13 cellular contexts compared by ENCODE assay signal in genomic region chr1:15963363-15963967, GRCh38. TPM values are rescaled to one million over a fixed set of nuclear protein-coding genes. Genes with fewer than 3 reads are reported as not detected.
DNase-seq lines count a peak whose midpoint lies in the region; ATAC-seq, FAIRE-seq and TF ChIP-seq lines count a peak whose summit lies in the region.
"Had no signal": no experiment of that assay in that cellular context is flagged by ENCODE, and none has a peak within 500 bp of the region (broad histone marks: within the 10 kb centered on the region; RNA-seq: fewer than 3 reads in every experiment).

No MANE protein-coding gene starts in this region.

- intact Hi-C loops in CD4-positive, alpha-beta memory T cell (cut with micrococcal nuclease), result no loop called here
- intact Hi-C loops in naive thymus-derived CD4-positive, alpha-beta T cell (cut with micrococcal nuclease), result no loop called here

- H3K36me3 Mint-ChIP-seq in CD4-positive, alpha-beta memory T cell, result peaks cover 10 to 19% of the 10 kb centered on the region in 2 donors
- H3K36me3 Mint-ChIP-seq in activated naive CD8-positive, alpha-beta T cell treated with anti-CD3 and anti-CD28 coated beads for 36 hours, result peaks cover 51% of the 10 kb centered on the region
- H3K36me3 Mint-ChIP-seq in naive thymus-derived CD4-positive, alpha-beta T cell, result peaks cover 0 to 28% (median 7%) of the 10 kb centered on the region in 5 donors

- H3K36me3 ChIP-seq in CD4-positive, alpha-beta memory T cell (ENCODE audit: insufficient read depth, low read length), result peaks cover 3% of the 10 kb centered on the region
- peaks cover 0 to 19% (median 2%) of the 10 kb centered on the region in 3 experiments for H3K36me3 ChIP-seq in naive thymus-derived CD4-positive, alpha-beta T cell (ENCODE audit: control insufficient read depth in 2 of 3, insufficient read depth in 3 of 3, low read length in 3 of 3)

- no peaks in the 10 kb centered on the region for H3K9me3 Mint-ChIP-seq in CD4-positive, alpha-beta memory T cell
- H3K9me3 Mint-ChIP-seq in activated naive CD8-positive, alpha-beta T cell treated with anti-CD3 and anti-CD28 coated beads for 36 hours, result peaks cover 11% of the 10 kb centered on the region
- H3K9me3 Mint-ChIP-seq in naive thymus-derived CD4-positive, alpha-beta T cell, result no peaks in the 10 kb centered on the region
- H3K9me3 Mint-ChIP-seq: dendritic cell treated with granulocyte-macrophage colony-stimulating factor and Interleukin-4, amounts not matched to agents 40 ng/mL and 50 ng/mL, for 4 days had no signal

- POLR2A ChIA-PET in CD4-positive, alpha-beta memory T cell (lab: Charles Lee; ENCODE audit: partially characterized antibody), result interaction anchor here (1.8 kb wide), 1 partner anchor 12 kb away, joined by 10 read pairs; the partner anchor contains the start of gene ZBTB17
- POLR2A ChIA-PET in naive thymus-derived CD4-positive, alpha-beta T cell (lab: Charles Lee), result no interaction called here

- peak; percentile 69 for FAIRE-seq in GM18507 (lab: Jason Lieb, UNC)

- H3K4me3 ChIP-seq in CD4-positive, alpha-beta memory T cell (ENCODE audit: low read length in 2 of 2), result no peak overlapping the region
- no peak overlapping the region for H3K4me3 ChIP-seq in naive thymus-derived CD4-positive, alpha-beta T cell (ENCODE audit: low read length)

- no peak for DNase-seq in CD4-positive, alpha-beta memory T cell
- DNase-seq in GM18507 (ENCODE audit: extremely low spot score, insufficient read length, low read depth) (no peak), GM20000 (ENCODE audit: low spot score) (no peak)
- no peak for DNase-seq in activated naive CD8-positive, alpha-beta T cell treated with anti-CD3 and anti-CD28 coated beads for 36 hours
- no peak for DNase-seq in naive thymus-derived CD4-positive, alpha-beta T cell
- DNase-seq in NK-92 treated with Interleukin-12 subunit alpha and Interleukin-12 subunit beta, amount 100 ng/mL, for 24 hours (lab: John Stamatoyannopoulos, UW), result no peak
- DNase-seq: H7, NCI-H1092, NCI-H446 treated with DMSO at 0.1 percent for 48 hours had no signal

- peak overlapping the region; percentile 7 for H3K27ac ChIP-seq in CD4-positive, alpha-beta memory T cell (ENCODE audit: low read depth, low read length)
- H3K27ac ChIP-seq in naive thymus-derived CD4-positive, alpha-beta T cell (ENCODE audit: low read depth, low read length), result no peak overlapping the region

- ATAC-seq in naive thymus-derived CD4-positive, alpha-beta T cell, result no peak
- no peak for ATAC-seq in GM21825 (IDR thresholded peaks at IDR 0.05; ENCODE audit: unreplicated experiment)

- H3K27ac Mint-ChIP-seq in CD4-positive, alpha-beta memory T cell, result peak overlapping the region; percentile 42 to 83 (median 60)
- peak overlapping the region; percentile 100 for H3K27ac Mint-ChIP-seq in activated naive CD8-positive, alpha-beta T cell treated with anti-CD3 and anti-CD28 coated beads for 36 hours
- H3K27ac Mint-ChIP-seq in naive thymus-derived CD4-positive, alpha-beta T cell, result peak overlapping the region in 6 of 9 donors; percentile 5 to 79 (median 44)

- H3K4me1 Mint-ChIP-seq in CD4-positive, alpha-beta memory T cell, result peaks cover 46 to 88% (median 64%) of the 10 kb centered on the region in 4 donors
- H3K4me1 Mint-ChIP-seq in activated naive CD8-positive, alpha-beta T cell treated with anti-CD3 and anti-CD28 coated beads for 36 hours, result peaks cover 96% of the 10 kb centered on the region
- peaks cover 45 to 88% (median 81%) of the 10 kb centered on the region in 7 donors for H3K4me1 Mint-ChIP-seq in naive thymus-derived CD4-positive, alpha-beta T cell

- no peak for TF ChIP-seq CTCF in GM20000 (IDR thresholded peaks at IDR 0.05; ENCODE audit: extremely low read depth, missing control alignments)

- H3K27me3 ChIP-seq in CD4-positive, alpha-beta memory T cell (ENCODE audit: insufficient read depth, low read length), result no peaks in the 10 kb centered on the region
- H3K27me3 ChIP-seq in naive thymus-derived CD4-positive, alpha-beta T cell (ENCODE audit: control insufficient read depth in 2 of 2, insufficient read depth in 2 of 2, low read length in 2 of 2), result no peaks in the 10 kb centered on the region

- CTCF ChIA-PET in CD4-positive, alpha-beta memory T cell (lab: Charles Lee; ENCODE audit: partially characterized antibody), result interaction anchor here (2.5 kb wide), 1 partner anchor 13 kb away, joined by 10 read pairs; the partner anchor contains the start of gene ZBTB17
- CTCF ChIA-PET in naive thymus-derived CD4-positive, alpha-beta T cell (lab: Charles Lee), result no interaction called here

- H3K4me1 ChIP-seq in CD4-positive, alpha-beta memory T cell (ENCODE audit: insufficient read depth, low read length), result peaks cover 56% of the 10 kb centered on the region
- H3K4me1 ChIP-seq in naive thymus-derived CD4-positive, alpha-beta T cell (ENCODE audit: control insufficient read depth in 2 of 2, insufficient read depth in 2 of 2, low read length in 2 of 2), result peaks cover 13 to 17% of the 10 kb centered on the region in 2 donors

- H3K4me3 Mint-ChIP-seq in CD4-positive, alpha-beta memory T cell, result peak overlapping the region; percentile 2 to 77 (median 60)
- peak overlapping the region; percentile 63 for H3K4me3 Mint-ChIP-seq in activated naive CD8-positive, alpha-beta T cell treated with anti-CD3 and anti-CD28 coated beads for 36 hours
- H3K4me3 Mint-ChIP-seq in naive thymus-derived CD4-positive, alpha-beta T cell, result peak overlapping the region in 2 of 10 donors; percentile 16 to 38
- H3K4me3 Mint-ChIP-seq: dendritic cell treated with granulocyte-macrophage colony-stimulating factor and Interleukin-4, amounts not matched to agents 40 ng/mL and 50 ng/mL, for 4 days had no signal

- H3K27me3 Mint-ChIP-seq in CD4-positive, alpha-beta memory T cell, result no peaks in the 10 kb centered on the region
- H3K27me3 Mint-ChIP-seq in activated naive CD8-positive, alpha-beta T cell treated with anti-CD3 and anti-CD28 coated beads for 36 hours, result no peaks in the 10 kb centered on the region
- H3K27me3 Mint-ChIP-seq in naive thymus-derived CD4-positive, alpha-beta T cell, result no peaks in the 10 kb centered on the region
- H3K27me3 Mint-ChIP-seq: dendritic cell treated with granulocyte-macrophage colony-stimulating factor and Interleukin-4, amounts not matched to agents 40 ng/mL and 50 ng/mL, for 4 days had no signal

- no peaks in the 10 kb centered on the region for H3K9me3 ChIP-seq in CD4-positive, alpha-beta memory T cell (ENCODE audit: control insufficient read depth in 1 of 2, low read length in 2 of 2)
- no peaks in the 10 kb centered on the region for H3K9me3 ChIP-seq in naive thymus-derived CD4-positive, alpha-beta T cell (ENCODE audit: control insufficient read depth in 2 of 3, low read length in 3 of 3)

RNA-seq across cellular contexts. Expression of gene ZBTB17, which starts 12.4 kb away (rescaled TPM):
- total RNA-seq in CD4-positive, alpha-beta memory T cell, result 10 to 100 TPM; 52.6 to 61.0 TPM
- 10 to 100 TPM in 1 of 2 donors, 1 to 10 TPM in 1; 5.2 to 24.3 TPM for polyA plus RNA-seq in CD4-positive, alpha-beta memory T cell
- total RNA-seq in activated naive CD8-positive, alpha-beta T cell treated with anti-CD3 and anti-CD28 coated beads for 36 hours, result 10 to 100 TPM; 52.3 to 56.1 TPM
- total RNA-seq in naive thymus-derived CD4-positive, alpha-beta T cell, result 10 to 100 TPM; 47.3 to 85.1 (median 65.0) TPM
- polyA plus RNA-seq in naive thymus-derived CD4-positive, alpha-beta T cell, result 10 to 100 TPM; 11.2 to 33.7 TPM

RNA-seq across cellular contexts. Expression of gene SRARP, which starts 40.6 kb away (rescaled TPM):
- not detected for total RNA-seq in CD4-positive, alpha-beta memory T cell
- polyA plus RNA-seq in CD4-positive, alpha-beta memory T cell, result not detected
- total RNA-seq in activated naive CD8-positive, alpha-beta T cell treated with anti-CD3 and anti-CD28 coated beads for 36 hours, result not detected
- not detected for total RNA-seq in naive thymus-derived CD4-positive, alpha-beta T cell
- not detected for polyA plus RNA-seq in naive thymus-derived CD4-positive, alpha-beta T cell
- total RNA-seq: mononuclear cell, subcutaneous adipose tissue had no signal

RNA-seq across cellular contexts. Expression of gene HSPB7, which starts 54.4 kb away (rescaled TPM):
- total RNA-seq in CD4-positive, alpha-beta memory T cell, result not detected
- not detected for polyA plus RNA-seq in CD4-positive, alpha-beta memory T cell
- total RNA-seq in activated naive CD8-positive, alpha-beta T cell treated with anti-CD3 and anti-CD28 coated beads for 36 hours, result not detected
- not detected for total RNA-seq in naive thymus-derived CD4-positive, alpha-beta T cell
- polyA plus RNA-seq in naive thymus-derived CD4-positive, alpha-beta T cell, result not detected
- total RNA-seq: mononuclear cell had no signal

RNA-seq across cellular contexts. Expression of gene CLCNKA, which starts 58.4 kb away (rescaled TPM):
- total RNA-seq in CD4-positive, alpha-beta memory T cell, result not detected
- not detected for polyA plus RNA-seq in CD4-positive, alpha-beta memory T cell
- total RNA-seq in activated naive CD8-positive, alpha-beta T cell treated with anti-CD3 and anti-CD28 coated beads for 36 hours, result not detected
- total RNA-seq in naive thymus-derived CD4-positive, alpha-beta T cell, result not detected
- polyA plus RNA-seq in naive thymus-derived CD4-positive, alpha-beta T cell, result not detected
- total RNA-seq: mononuclear cell had no signal

Comparison
In these comparisons a context has a peak if more than half of its experiments do, and no peak if none do; other contexts are left out.
1. H3K27ac Mint-ChIP-seq: peak in every context shown above with its lines; median percentile 100 in activated naive CD8-positive, alpha-beta T cell treated with anti-CD3 and anti-CD28 coated beads for 36 hours; 60 in CD4-positive, alpha-beta memory T cell; 44 in naive thymus-derived CD4-positive, alpha-beta T cell.